In the genomic region with DNA sequence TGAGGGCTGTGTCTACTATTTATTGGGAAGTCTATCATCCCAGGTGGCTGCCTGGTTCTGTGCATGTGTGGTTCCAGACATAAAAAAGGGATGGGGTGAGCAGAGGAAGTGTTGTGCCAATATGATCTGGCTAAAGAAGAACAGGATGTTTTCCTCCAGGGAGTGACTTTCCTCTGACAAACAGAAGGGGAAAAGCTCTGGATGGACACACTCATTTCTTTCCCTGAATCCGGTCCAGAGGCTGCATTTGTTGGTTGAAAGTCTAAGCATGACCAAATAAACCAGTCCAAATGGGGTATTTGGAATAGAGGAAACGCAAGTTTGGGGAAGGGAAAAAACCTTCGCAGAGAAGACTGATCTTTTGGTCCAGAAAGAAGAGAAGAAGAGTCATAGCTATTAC, we compare ENCODE assay signal across 10 cellular contexts. TPM values are rescaled to one million over a fixed set of nuclear protein-coding genes. Genes with fewer than 3 reads are reported as not detected.
"Had no signal": no experiment of that assay in that cellular context is flagged by ENCODE, and none has a peak within 500 bp of the region (broad histone marks: within the 10 kb centered on the region; RNA-seq: fewer than 3 reads in every experiment).

No MANE protein-coding gene starts in this region.

- H2AFZ ChIP-seq: GM23248 had no signal

- H3K4me3 ChIP-seq: GM23248, HAP-1 had no signal

- H3K9me3 ChIP-seq: HAP-1 had no signal

- ATAC-seq: HCT116 had no signal

- H3K9ac ChIP-seq: GM23248 had no signal

- H3K36me3 ChIP-seq: HAP-1 had no signal

- DNase-seq: GM23248, GOT3, H7, HFFc6, KBM-7 had no signal

- H3K27ac ChIP-seq: GM23248, HL-60 had no signal

RNA-seq across cellular contexts. Expression of a gene that starts 12.7 kb away (rescaled TPM):
- total RNA-seq: HT1080 had no signal
- polyA plus RNA-seq: IgD-negative memory B cell had no signal
